In genomic region chr7:4882742-4883351, GRCh38 we compare ENCODE assay signal across 8 cellular contexts. TPM values are rescaled to one million over a fixed set of nuclear protein-coding genes. Genes with fewer than 3 reads are reported as not detected.
A peak's percentile ranks its signal among the peaks of the same experiment; 100 is the strongest.
DNase-seq lines count a peak whose midpoint lies in the region; ATAC-seq and TF ChIP-seq lines count a peak whose summit lies in the region.

No MANE protein-coding gene starts in this region.

- TF ChIP-seq CTCF in neural cell (IDR thresholded peaks at IDR 0.05; ENCODE audit: poor library complexity, severe bottlenecking) (no peak), GM13976 (IDR thresholded peaks at IDR 0.05; ENCODE audit: borderline replicate concordance, control extremely low read depth, extremely low read depth, insufficient read depth, missing control alignments) (no peak)

- peak overlapping the region; percentile 60 for H2AFZ ChIP-seq in neural cell (ENCODE audit: low read depth, low read length)
- no peak overlapping the region for H2AFZ ChIP-seq in Karpas-422 (ENCODE audit: low read length)

- H3K27ac ChIP-seq in ectodermal cell (ENCODE audit: insufficient read depth, low read depth, low read length, poor library complexity, severe bottlenecking): peak overlapping the region; percentile 77
- peak overlapping the region; percentile 65 for H3K27ac ChIP-seq in neural cell (ENCODE audit: low read length)
- H3K27ac ChIP-seq in Karpas-422 (ENCODE audit: low read length): no peak overlapping the region

- H3K4me3 ChIP-seq in ectodermal cell (ENCODE audit: insufficient read depth, low read depth, low read length): peak overlapping the region; percentile 55
- H3K4me3 ChIP-seq in neural cell (ENCODE audit: low read length): peak overlapping the region; percentile 86
- no peak overlapping the region for H3K4me3 ChIP-seq in Karpas-422 (ENCODE audit: low read length)

- 0 to 1% methylated on average over 43 of the region's 43 CpGs for WGBS in ectodermal cell, 2 experiments

- TF ChIP-seq EP300 in neural cell (conservative IDR thresholded peaks at IDR 0.05; ENCODE audit: poor library complexity, severe bottlenecking): no peak

- peak overlapping the region; percentile 74 for H3K9ac ChIP-seq in neural cell (ENCODE audit: low read length)
- H3K9ac ChIP-seq in Karpas-422 (ENCODE audit: low read length): no peak overlapping the region

- peak overlapping the region; percentile 97 for H3K4me2 ChIP-seq in neural cell (ENCODE audit: low read length)
- no peak overlapping the region for H3K4me2 ChIP-seq in Karpas-422 (ENCODE audit: low read depth, low read length, poor library complexity, severe bottlenecking)

- H3K4me1 ChIP-seq in ectodermal cell (ENCODE audit: control insufficient read depth, insufficient read depth, low read length) (no peaks in the 10 kb centered on the region), Karpas-422 (ENCODE audit: low read length) (no peaks in the 10 kb centered on the region)

- H3K79me2 ChIP-seq in neural cell (replicated peaks; ENCODE audit: insufficient read depth, low read length) (peaks cover 6% of the 10 kb centered on the region), Karpas-422 (ENCODE audit: low read length) (no peaks in the 10 kb centered on the region)

- H3K36me3 ChIP-seq in ectodermal cell (ENCODE audit: control insufficient read depth, insufficient read depth, low read length): no peaks in the 10 kb centered on the region
- no peaks in the 10 kb centered on the region for H3K36me3 ChIP-seq in neural cell (ENCODE audit: insufficient read depth, low read length)
- no peaks in the 10 kb centered on the region for H3K36me3 ChIP-seq in Karpas-422 (ENCODE audit: insufficient read depth, low read length)

- H3K9me2 ChIP-seq in neural cell (ENCODE audit: insufficient read depth, low read length): no peaks in the 10 kb centered on the region
- no peaks in the 10 kb centered on the region for H3K9me2 ChIP-seq in Karpas-422 (replicated peaks; ENCODE audit: insufficient read depth, low read length)

- H3K27me3 ChIP-seq in ectodermal cell (ENCODE audit: control insufficient read depth, insufficient read depth, low read length, poor library complexity, severe bottlenecking) (peaks cover 18% of the 10 kb centered on the region), neural cell (ENCODE audit: insufficient read depth, low read depth, low read length) (no peaks in the 10 kb centered on the region), Karpas-422 (ENCODE audit: low read length) (no peaks in the 10 kb centered on the region)

- no peaks in the 10 kb centered on the region for H4K20me1 ChIP-seq in neural cell (ENCODE audit: insufficient read depth)
- no peaks in the 10 kb centered on the region for H4K20me1 ChIP-seq in Karpas-422 (ENCODE audit: insufficient read depth, low read depth, low read length)

- no peaks in the 10 kb centered on the region for H3F3A ChIP-seq in neural cell (ENCODE audit: insufficient read depth, low read length, poor library complexity, severe bottlenecking)

- ATAC-seq in HG02973 (IDR thresholded peaks at IDR 0.05; ENCODE audit: unreplicated experiment): no peak

- no peak for TF ChIP-seq RAD21 in neural cell (conservative IDR thresholded peaks at IDR 0.05)

- in situ Hi-C loops in GM13976 (cut with MboI; ENCODE audit: low sequenced_read_pairs, unreplicated experiment): no loop called here

- H3K9me3 ChIP-seq in ectodermal cell (ENCODE audit: control insufficient read depth, low read length) (no peaks in the 10 kb centered on the region), neural cell (ENCODE audit: low read length) (no peaks in the 10 kb centered on the region), Karpas-422 (ENCODE audit: low read length) (no peaks in the 10 kb centered on the region)

- DNase-seq in DMS 273 treated with DMSO at 0.1 percent for 48 hours (lab: John Stamatoyannopoulos, UW): peak; percentile 30
- DNase-seq in NCI-H2227 (lab: John Stamatoyannopoulos, UW; ENCODE audit: unreplicated experiment): peak; percentile 41
- no peak for DNase-seq in GM13976 (ENCODE audit: low spot score)
- no peak for DNase-seq in middle frontal gyrus (ENCODE audit: extremely low spot score, low spot score)
- DNase-seq in Karpas-422: no peak

TF ChIP-seq in neural cell, 6 proteins besides CTCF, POLR2A, EP300 and RAD21:
- no peak for TF ChIP-seq TAF1 (IDR thresholded peaks at IDR 0.05; ENCODE audit: low read depth)
- no peak for TF ChIP-seq MXI1 (conservative IDR thresholded peaks at IDR 0.05; ENCODE audit: poor library complexity, severe bottlenecking)
- no peak for TF ChIP-seq EZH2 (IDR thresholded peaks at IDR 0.05; ENCODE audit: borderline replicate concordance, insufficient read depth, low read length, poor library complexity, severe bottlenecking)
- TF ChIP-seq REST (IDR thresholded peaks at IDR 0.05; ENCODE audit: borderline replicate concordance): no peak
- TF ChIP-seq POLR2AphosphoS5 (IDR thresholded peaks at IDR 0.05): no peak
- TF ChIP-seq SMC3 (conservative IDR thresholded peaks at IDR 0.05; ENCODE audit: poor library complexity): no peak
TF ChIP-seq in neural cell: peak in this region for 0.

RNA-seq across cellular contexts. Expression of gene RADIL, which starts 0.7 kb away (rescaled TPM):
- polyA plus RNA-seq in ectodermal cell (2013, experiment 1 of 4): 11.6 TPM
- 9.9 TPM for polyA plus RNA-seq in ectodermal cell (2013, experiment 2 of 4)
- 8.8 TPM for polyA plus RNA-seq in ectodermal cell (2013, experiment 3 of 4)
- polyA plus RNA-seq in ectodermal cell (2013, experiment 4 of 4): 10.4 TPM
- polyA plus RNA-seq in neural cell: 4.1 and 6.6 TPM in 2 replicates
- 7.1 and 7.2 TPM in 2 replicates for polyA minus RNA-seq in neural cell
- not detected in 2 replicates for total RNA-seq in Karpas-422 (2014; rRNA removed; shearing (Covaris generic); ENCODE audit: low replicate concordance)

RNA-seq across cellular contexts. Expression of gene PAPOLB, which starts 21.0 kb away (rescaled TPM):
- 0.11 TPM for polyA plus RNA-seq in ectodermal cell (2013, experiment 1 of 4)
- 0.09 TPM for polyA plus RNA-seq in ectodermal cell (2013, experiment 2 of 4)
- polyA plus RNA-seq in ectodermal cell (2013, experiment 3 of 4): not detected
- 0.08 TPM for polyA plus RNA-seq in ectodermal cell (2013, experiment 4 of 4)
- 0.05 and 0.10 TPM in 2 replicates for polyA plus RNA-seq in neural cell
- 0.73 and 0.93 TPM in 2 replicates for polyA minus RNA-seq in neural cell
- total RNA-seq in Karpas-422 (2014; rRNA removed; shearing (Covaris generic); ENCODE audit: low replicate concordance): not detected in 2 replicates

Comparison
In these comparisons a context has a peak if more than half of its experiments do, and no peak if none do; other contexts are left out.
1. DNase-seq: peak in DMS 273 treated with DMSO at 0.1 percent for 48 hours (single experiment) and NCI-H2227 (single experiment); none in GM13976 (single experiment), middle frontal gyrus (single experiment) and Karpas-422 (single experiment).